21 cellular contexts compared by ENCODE assay signal in the genomic region with DNA sequence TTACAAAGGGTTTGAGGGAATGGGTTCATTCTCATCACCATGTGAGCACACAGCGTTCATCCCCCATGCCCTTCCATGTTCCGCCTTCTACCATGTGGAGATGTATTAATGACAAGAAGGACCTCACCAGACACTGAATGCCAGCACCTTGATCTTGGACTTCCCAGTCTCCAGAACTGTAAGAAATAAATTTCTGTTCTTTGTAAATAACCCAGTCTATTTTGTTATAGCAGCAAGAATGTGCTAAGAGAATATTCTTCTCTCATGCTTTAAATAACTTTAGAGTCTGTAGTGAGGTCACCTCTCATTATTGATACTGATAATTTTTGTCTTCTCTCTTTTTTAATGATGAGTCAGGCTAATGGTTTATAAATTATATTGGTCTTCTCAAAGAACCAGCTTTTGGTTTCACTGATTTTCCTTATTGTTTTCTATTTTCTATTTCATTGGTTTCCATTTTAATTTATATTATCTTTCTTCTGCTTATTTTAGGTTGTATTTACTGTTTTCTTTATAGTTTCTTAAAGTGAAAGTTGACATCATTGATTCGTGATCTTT. TPM values are rescaled to one million over a fixed set of nuclear protein-coding genes. Genes with fewer than 3 reads are reported as not detected.
DNase-seq lines count a peak whose midpoint lies in the region; ATAC-seq, FAIRE-seq and TF ChIP-seq lines count a peak whose summit lies in the region.
"Had no signal": no experiment of that assay in that cellular context is flagged by ENCODE, and none has a peak within 500 bp of the region (broad histone marks: within the 10 kb centered on the region; RNA-seq: fewer than 3 reads in every experiment).

No MANE protein-coding gene starts in this region.

- intact Hi-C loops in HepG2 (cut with micrococcal nuclease; ENCODE audit: unreplicated experiment) (no loop called here), right lobe of liver (cut with DNase I) (no loop called here), K562 (cut with micrococcal nuclease) (no loop called here)

- no peak overlapping the region for H3K4me2 ChIP-seq in HepG2 (ENCODE audit: low read depth, low read length)
- no peak overlapping the region for H3K4me2 ChIP-seq in K562 (ENCODE audit: insufficient read depth, low read length)
- H3K4me2 ChIP-seq: BLaER1, GM23338 had no signal

- TF ChIP-seq RAD21 in HepG2 (CRISPR knock-in tag; IDR thresholded peaks at IDR 0.05) (no peak), K562 (CRISPR knock-in tag; conservative IDR thresholded peaks at IDR 0.05 in 1 of 2, IDR thresholded peaks at IDR 0.05 in 1 of 2) (no peak)

- H3K36me3 ChIP-seq in HepG2 (replicated peaks in 1 of 2; ENCODE audit: control insufficient read depth in 1 of 2, insufficient read depth in 2 of 2, low read length in 2 of 2) (no peaks in the 10 kb centered on the region), right lobe of liver (no peaks in the 10 kb centered on the region), HEK293 (ENCODE audit: control insufficient read depth in 2 of 2, insufficient read depth in 1 of 2, low read length in 2 of 2) (no peaks in the 10 kb centered on the region), K562 (ENCODE audit: control insufficient read depth, insufficient read depth, low read length) (peaks cover 4% of the 10 kb centered on the region; the same call in 2 of the 3 replicates)
- H3K36me3 ChIP-seq: BLaER1 had no signal

- CTCF ChIA-PET in HepG2 (lab: Yijun Ruan, JAX; ENCODE audit: low intra/inter-chr PET ratio, low total read pairs) = no interaction called here
- CTCF ChIA-PET in HEK293 (lab: Yijun Ruan, JAX) = interaction anchor here (0.6 kb wide), 1 partner anchor 213 kb away, joined by 3 read pairs; no protein-coding TSS in a partner anchor
- CTCF ChIA-PET in K562 (lab: Yijun Ruan, JAX; ENCODE audit: low intra/inter-chr PET ratio) = no interaction called here

- H3K4me1 ChIP-seq in HepG2 (ENCODE audit: insufficient read depth, low read length) = peaks cover 15% of the 10 kb centered on the region
- H3K4me1 ChIP-seq in right lobe of liver = peaks cover 0 to 8% (median 0%) of the 10 kb centered on the region in 4 donors
- no peaks in the 10 kb centered on the region for H3K4me1 ChIP-seq in HEK293 (ENCODE audit: control insufficient read depth, insufficient read depth, low read length)
- peaks cover 13 to 14% of the 10 kb centered on the region in 2 experiments; a peak in 4 of 5 replicates for H3K4me1 ChIP-seq in K562 (replicated peaks in 1 of 2; ENCODE audit: control insufficient read depth in 2 of 2, insufficient read depth in 2 of 2, low read length in 2 of 2)
- H3K4me1 ChIP-seq: Caco-2 had no signal

- no peak for TF ChIP-seq CTCF in HepG2 (CRISPR knock-in tag; IDR thresholded peaks at IDR 0.05)
- TF ChIP-seq CTCF in right lobe of liver (IDR thresholded peaks at IDR 0.05) = no peak
- TF ChIP-seq CTCF in HEK293 (tag by site-specific recombination; IDR thresholded peaks at IDR 0.05) = no peak
- no peak for TF ChIP-seq CTCF in K562 (IDR thresholded peaks at IDR 0.05 in 2 of 3, conservative IDR thresholded peaks at IDR 0.05 in 1 of 3; ENCODE audit: insufficient read depth in 2 of 3, low read depth in 1 of 3, low read length in 3 of 3)

- H2AFZ ChIP-seq in HepG2 (ENCODE audit: low read length) (no peak overlapping the region), K562 (ENCODE audit: low read depth, low read length) (peak overlapping the region; percentile 25; the same call in 1 of the 2 replicates)
- H2AFZ ChIP-seq: GM23338 had no signal

- TF ChIP-seq POLR2A in HepG2 (IDR thresholded peaks at IDR 0.05; ENCODE audit: insufficient read depth in 1 of 2, low read depth in 2 of 2, low read length in 2 of 2) = no peak
- no peak for TF ChIP-seq POLR2A in right lobe of liver (IDR thresholded peaks at IDR 0.05)
- TF ChIP-seq POLR2A in K562 (conservative IDR thresholded peaks at IDR 0.05) = no peak

- H3K79me2 ChIP-seq in HepG2 (ENCODE audit: insufficient read depth, low read length) (peaks cover 16% of the 10 kb centered on the region), K562 (ENCODE audit: control insufficient read depth, insufficient read depth, low read length) (peaks cover 18% of the 10 kb centered on the region)

- POLR2A ChIA-PET in HepG2 (lab: Yijun Ruan, JAX) = no interaction called here
- POLR2A ChIA-PET in HEK293 (lab: Yijun Ruan, JAX) = no interaction called here
- POLR2A ChIA-PET in K562 (lab: Yijun Ruan, JAX) = interaction anchor here (0.6 to 1.5 kb wide), 3 partner anchors 17 to 27 kb away, joined by 4 read pairs; no protein-coding TSS in a partner anchor

- H3K27ac ChIP-seq in HepG2 (ENCODE audit: extremely low read length, insufficient read depth, low read length) (no peak overlapping the region), right lobe of liver (no peak overlapping the region), HEK293 (ENCODE audit: extremely low read depth, low read depth, low read length) (no peak overlapping the region), K562 (ENCODE audit: extremely low read depth, low read depth, low read length) (no peak overlapping the region)
- H3K27ac ChIP-seq: BLaER1, C4-2B had no signal

- H3K9me1 ChIP-seq in K562 (ENCODE audit: control insufficient read depth, insufficient read depth, low read length) = no peaks in the 10 kb centered on the region

- TF ChIP-seq EP300 in HepG2 (IDR thresholded peaks at IDR 0.05; ENCODE audit: low read depth in 2 of 2, low read length in 2 of 2) = no peak
- TF ChIP-seq EP300 in HepG2 (CRISPR knock-in tag; IDR thresholded peaks at IDR 0.05; ENCODE audit: borderline replicate concordance) = no peak
- no peak for TF ChIP-seq EP300 in K562 (IDR thresholded peaks at IDR 0.05; ENCODE audit: low read length)

- WGBS in HepG2 (ENCODE audit: low lambda C conversion rate) = 60% methylated on average over 3 of the region's 3 CpGs
- WGBS in right lobe of liver (ENCODE audit: insufficient coverage, low coverage, low lambda C conversion rate, missing lambda C conversion rate) = 93% methylated on average over 3 of the region's 3 CpGs
- 66% methylated on average over 3 of the region's 3 CpGs for WGBS in K562 (ENCODE audit: insufficient coverage, low coverage, missing lambda C conversion rate)

- H3K9me3 ChIP-seq in HepG2 (ENCODE audit: low read length) (peaks cover under 1% of the 10 kb centered on the region), right lobe of liver (no peaks in the 10 kb centered on the region), HEK293 (ENCODE audit: control insufficient read depth, insufficient read depth, low read depth, low read length) (no peaks in the 10 kb centered on the region), K562 (replicated peaks; ENCODE audit: control insufficient read depth, insufficient read depth, low read depth, low read length) (no peaks in the 10 kb centered on the region; the same call in 1 of the 2 replicates)

- in situ Hi-C loops in HepG2 (cut with HindIII; ENCODE audit: extremely low pct_ligation_motif_present, low pct_unique_long_range_greater_than_20kb) (no loop called here), K562 (cut with MboI) (no loop called here)

- FAIRE-seq in HepG2 (lab: Jason Lieb, UNC) (no peak), K562 (lab: Jason Lieb, UNC) (no peak)
- FAIRE-seq: GM12891, GM18507 had no signal

- BruUV-seq in HepG2 (replicated peaks; lab: Mats Ljungman, UMichigan) (no TSS peak), K562 (replicated peaks; lab: Mats Ljungman, UMichigan) (no TSS peak)

- H4K20me1 ChIP-seq in HepG2 (ENCODE audit: insufficient read depth, low read length) (no peaks in the 10 kb centered on the region), K562 (replicated peaks; ENCODE audit: control insufficient read depth, insufficient read depth, low read length) (no peaks in the 10 kb centered on the region)

- H3K9ac ChIP-seq in HepG2 (ENCODE audit: insufficient read depth, low read depth, low read length) = no peak overlapping the region
- H3K9ac ChIP-seq in K562 (ENCODE audit: insufficient read depth in 1 of 2, low read depth in 2 of 2, low read length in 2 of 2) = no peak overlapping the region
- H3K9ac ChIP-seq: BLaER1 had no signal

- H3K27me3 ChIP-seq in HepG2 (ENCODE audit: control insufficient read depth in 1 of 2, insufficient read depth in 2 of 2, low read length in 2 of 2) (no peaks in the 10 kb centered on the region; a peak in 1 of 5 replicates), right lobe of liver (no peaks in the 10 kb centered on the region), K562 (ENCODE audit: control insufficient read depth in 2 of 2, insufficient read depth in 2 of 2, low read length in 2 of 2) (no peaks in the 10 kb centered on the region)
- H3K27me3 ChIP-seq: BLaER1 had no signal

- H3K4me3 ChIP-seq in HepG2 (replicated peaks in 1 of 3; ENCODE audit: insufficient read depth in 1 of 3, low read depth in 2 of 3, low read length in 3 of 3) (no peak overlapping the region), right lobe of liver (no peak overlapping the region), HEK293 (ENCODE audit: low read depth, low read length) (no peak overlapping the region), K562 (no peak overlapping the region)
- H3K4me3 ChIP-seq: BLaER1, GM23338 had no signal

- DNase-seq in HepG2 (ENCODE audit: low spot score) (no peak), right lobe of liver (no peak), K562 (ENCODE audit: extremely low read depth in 1 of 4, low spot score in 3 of 4) (no peak), NCI-H1930 (lab: John Stamatoyannopoulos, UW) (no peak), ureter (ENCODE audit: low spot score) (no peak)
- DNase-seq: 8988T; Caco-2; CD4-positive, CD25-positive, alpha-beta regulatory T cell; CD8-positive, alpha-beta T cell; DMS53; DMS79 treated with DMSO at 0.1 percent for 48 hours; GF-D8; H9; HFFc6 had no signal

- ATAC-seq in HepG2 = no peak
- no peak for ATAC-seq in right lobe of liver
- no peak for ATAC-seq in K562
- ATAC-seq: CD8-positive, alpha-beta T cell; GM23338; HCT116 had no signal

RNA-seq across cellular contexts. Expression of gene PDIA4, which starts 3.1 kb away (rescaled TPM):
- total RNA-seq in HepG2 (2016; rRNA removed; fragmentation: Illumina TruSeq; extraction: Trizol) (171 and 402 TPM in 2 replicates), right lobe of liver (100 to 1,000 TPM; 218 to 368 (median 272) TPM), K562 (2014; rRNA removed) (158 and 178 TPM in 2 replicates), K562 (2014; rRNA removed; fragmentation: Illumina TruSeq; extraction: Trizol) (82.7 and 91.5 TPM in 2 replicates), K562 (2015; rRNA removed; fragmentation: Illumina TruSeq; extraction: Trizol) (136 TPM in 2 replicates), K562 (2021) (159 and 161 TPM in 2 replicates), ureter (116 TPM)
- total RNA-seq in HepG2 (2016; cell fraction: cytosol; rRNA removed; fragmentation: Illumina TruSeq; extraction: Trizol; ENCODE audit: low read depth) = 22.9 and 25.7 TPM in 2 replicates
- total RNA-seq in HepG2 (2016; cell fraction: insoluble cytoplasmic fraction; rRNA removed; fragmentation: Illumina TruSeq; extraction: Trizol) = 147 and 420 TPM in 2 replicates
- total RNA-seq in HepG2 (2016; cell fraction: membrane; rRNA removed; fragmentation: Illumina TruSeq; extraction: Trizol) = 46.8 and 54.4 TPM in 2 replicates
- 291 and 344 TPM in 2 replicates for total RNA-seq in HepG2 (2016; cell fraction: nucleus; rRNA removed; fragmentation: Illumina TruSeq; extraction: Trizol)
- polyA plus RNA-seq in HepG2 (2011; rRNA removed) (257 and 278 TPM in 2 replicates), K562 (2011; rRNA removed) (146 and 186 TPM in 2 replicates), K562 (2014; fragmentation: Illumina TruSeq; extraction: Trizol) (143 and 175 TPM in 2 replicates), K562 (2014; fragmentation: Nextera tagmentation; extraction: Ambion mirVana) (10 to 100 TPM in 1 of 2 experiments, 1 to 10 TPM in 1; 9.1 to 14.5 TPM), K562 (2014; rRNA removed) (155 and 171 TPM in 2 replicates)
- 265 and 293 TPM in 2 replicates for polyA plus RNA-seq in HepG2 (2011; cell fraction: cytosol; rRNA removed)
- 106 and 130 TPM in 2 replicates for polyA plus RNA-seq in HepG2 (2011; cell fraction: nucleus; rRNA removed)
- 244 and 280 TPM in 2 replicates for polyA plus RNA-seq in HepG2 (2012)
- 19.9 and 20.2 TPM in 2 replicates for polyA plus RNA-seq in HepG2 (2016; cell fraction: cytosol; fragmentation: Illumina TruSeq; extraction: Trizol; ENCODE audit: low read depth)
- 150 and 172 TPM in 2 replicates for polyA plus RNA-seq in HepG2 (2016; cell fraction: insoluble cytoplasmic fraction; fragmentation: Illumina TruSeq; extraction: Trizol; ENCODE audit: low read depth)
- polyA plus RNA-seq in HepG2 (2016; cell fraction: membrane; fragmentation: Illumina TruSeq; extraction: Trizol; ENCODE audit: low read depth) = 32.6 and 38.7 TPM in 2 replicates
- polyA plus RNA-seq in HepG2 (2016; cell fraction: nucleus; fragmentation: Illumina TruSeq; extraction: Trizol; ENCODE audit: insufficient read depth, low read depth) = 470 and 531 TPM in 2 replicates
- polyA minus RNA-seq in HepG2 (2011; rRNA and poly(A)+ RNA removed; ENCODE audit: low replicate concordance) = 88.5 and 200 TPM in 2 replicates
- polyA minus RNA-seq in HepG2 (2011; cell fraction: cytosol; rRNA and poly(A)+ RNA removed) = 156 and 159 TPM in 2 replicates
- polyA minus RNA-seq in HepG2 (2011; cell fraction: nucleus; rRNA and poly(A)+ RNA removed) = 65.0 and 77.7 TPM in 2 replicates
- 187 and 270 TPM in 2 replicates for total RNA-seq in K562 (2011; cell fraction: chromatin; rRNA removed; ENCODE audit: low replicate concordance)
- 352 and 378 TPM in 2 replicates for total RNA-seq in K562 (2011; cell fraction: nucleolus; rRNA removed)
- 244 and 324 TPM in 2 replicates for total RNA-seq in K562 (2011; cell fraction: nucleoplasm; rRNA removed)
- 107 and 158 TPM in 2 replicates for polyA plus RNA-seq in K562 (2011; cell fraction: cytosol; rRNA removed)
- 149 and 181 TPM in 2 replicates for polyA plus RNA-seq in K562 (2011; cell fraction: nucleus; rRNA removed)
- 137 and 177 TPM in 2 replicates for polyA plus RNA-seq in K562 (2012)
- 147 and 177 TPM in 2 replicates for polyA minus RNA-seq in K562 (2011; rRNA and poly(A)+ RNA removed)
- 90.9 and 121 TPM in 2 replicates for polyA minus RNA-seq in K562 (2011; cell fraction: cytosol; rRNA and poly(A)+ RNA removed)
- 30.0 and 68.5 TPM in 2 replicates for polyA minus RNA-seq in K562 (2011; cell fraction: nucleus; rRNA and poly(A)+ RNA removed)

RNA-seq across cellular contexts. Expression of gene ZNF786, which starts 59.1 kb away (rescaled TPM):
- total RNA-seq in HepG2 (2016; rRNA removed; fragmentation: Illumina TruSeq; extraction: Trizol) (4.0 and 4.3 TPM in 2 replicates), right lobe of liver (1 to 10 TPM; 2.0 to 2.7 (median 2.4) TPM), K562 (2014; rRNA removed) (5.4 and 5.6 TPM in 2 replicates), K562 (2014; rRNA removed; fragmentation: Illumina TruSeq; extraction: Trizol) (1.8 and 2.2 TPM in 2 replicates), K562 (2015; rRNA removed; fragmentation: Illumina TruSeq; extraction: Trizol) (3.6 and 3.9 TPM in 2 replicates), K562 (2021) (4.0 and 4.6 TPM in 2 replicates), ureter (9.8 TPM)
- 0.79 and 0.81 TPM in 2 replicates for total RNA-seq in HepG2 (2016; cell fraction: cytosol; rRNA removed; fragmentation: Illumina TruSeq; extraction: Trizol; ENCODE audit: low read depth)
- total RNA-seq in HepG2 (2016; cell fraction: insoluble cytoplasmic fraction; rRNA removed; fragmentation: Illumina TruSeq; extraction: Trizol) = 4.0 and 4.4 TPM in 2 replicates
- total RNA-seq in HepG2 (2016; cell fraction: membrane; rRNA removed; fragmentation: Illumina TruSeq; extraction: Trizol) = 2.8 and 3.0 TPM in 2 replicates
- total RNA-seq in HepG2 (2016; cell fraction: nucleus; rRNA removed; fragmentation: Illumina TruSeq; extraction: Trizol) = 3.2 and 4.4 TPM in 2 replicates
- polyA plus RNA-seq in HepG2 (2011; rRNA removed) (2.0 and 2.8 TPM in 2 replicates), K562 (2011; rRNA removed) (2.6 and 3.0 TPM in 2 replicates), K562 (2014; fragmentation: Illumina TruSeq; extraction: Trizol) (2.3 and 2.9 TPM in 2 replicates), K562 (2014; fragmentation: Nextera tagmentation; extraction: Ambion mirVana) (under 1 TPM; 0.31 to 0.49 TPM), K562 (2014; rRNA removed) (3.1 and 3.2 TPM in 2 replicates)
- 2.0 and 2.2 TPM in 2 replicates for polyA plus RNA-seq in HepG2 (2011; cell fraction: cytosol; rRNA removed)
- 3.3 and 4.5 TPM in 2 replicates for polyA plus RNA-seq in HepG2 (2011; cell fraction: nucleus; rRNA removed)
- 2.0 and 2.5 TPM in 2 replicates for polyA plus RNA-seq in HepG2 (2012)
- 0.37 and 0.44 TPM in 2 replicates for polyA plus RNA-seq in HepG2 (2016; cell fraction: cytosol; fragmentation: Illumina TruSeq; extraction: Trizol; ENCODE audit: low read depth)
- polyA plus RNA-seq in HepG2 (2016; cell fraction: insoluble cytoplasmic fraction; fragmentation: Illumina TruSeq; extraction: Trizol; ENCODE audit: low read depth) = 4.1 and 4.2 TPM in 2 replicates
- 1.1 and 1.2 TPM in 2 replicates for polyA plus RNA-seq in HepG2 (2016; cell fraction: membrane; fragmentation: Illumina TruSeq; extraction: Trizol; ENCODE audit: low read depth)
- 7.1 and 7.5 TPM in 2 replicates for polyA plus RNA-seq in HepG2 (2016; cell fraction: nucleus; fragmentation: Illumina TruSeq; extraction: Trizol; ENCODE audit: insufficient read depth, low read depth)
- polyA minus RNA-seq in HepG2 (2011; rRNA and poly(A)+ RNA removed; ENCODE audit: low replicate concordance) = 5.7 and 7.5 TPM in 2 replicates
- polyA minus RNA-seq in HepG2 (2011; cell fraction: cytosol; rRNA and poly(A)+ RNA removed) = 2.5 and 2.9 TPM in 2 replicates
- 4.9 and 6.2 TPM in 2 replicates for polyA minus RNA-seq in HepG2 (2011; cell fraction: nucleus; rRNA and poly(A)+ RNA removed)
- total RNA-seq in K562 (2011; cell fraction: chromatin; rRNA removed; ENCODE audit: low replicate concordance) = 6.3 and 10.7 TPM in 2 replicates
- 6.3 and 9.2 TPM in 2 replicates for total RNA-seq in K562 (2011; cell fraction: nucleolus; rRNA removed)
- total RNA-seq in K562 (2011; cell fraction: nucleoplasm; rRNA removed) = 4.2 and 5.9 TPM in 2 replicates
- polyA plus RNA-seq in K562 (2011; cell fraction: cytosol; rRNA removed) = 2.4 and 5.0 TPM in 2 replicates
- polyA plus RNA-seq in K562 (2011; cell fraction: nucleus; rRNA removed) = 2.1 and 4.0 TPM in 2 replicates
- 2.8 TPM in 2 replicates for polyA plus RNA-seq in K562 (2012)
- polyA minus RNA-seq in K562 (2011; rRNA and poly(A)+ RNA removed) = 4.5 and 5.3 TPM in 2 replicates
- 4.0 and 4.7 TPM in 2 replicates for polyA minus RNA-seq in K562 (2011; cell fraction: cytosol; rRNA and poly(A)+ RNA removed)
- 4.2 and 5.1 TPM in 2 replicates for polyA minus RNA-seq in K562 (2011; cell fraction: nucleus; rRNA and poly(A)+ RNA removed)

Comparison
In these comparisons a context has a peak if more than half of its experiments do, and no peak if none do; other contexts are left out.
1. Of the 241 proteins assayed by ChIP-seq in both HepG2 and K562: peak only in HepG2: MAFF and MAFK; only in K562: MAFG; in both: ZNF12; in neither: 237.